27 cellular contexts compared by ENCODE assay signal in genomic region chr15:59278120-59278519, GRCh38.
DNase-seq lines count a peak whose midpoint lies in the region; ATAC-seq and TF ChIP-seq lines count a peak whose summit lies in the region.
"Had no signal": no experiment of that assay in that cellular context is flagged by ENCODE, and none has a peak within 500 bp of the region (broad histone marks: within the 10 kb centered on the region; RNA-seq: fewer than 3 reads in every experiment).

No MANE protein-coding gene starts in this region.

- no peak overlapping the region for H3K4me3 ChIP-seq in PC-3 (ENCODE audit: low read length)
- H3K4me3 ChIP-seq: thoracic aorta, vagina had no signal

- H3K27ac Mint-ChIP-seq in activated T-helper 1 cell treated with anti-CD3 and anti-CD28 coated beads, Interleukin-12 subunit alpha, Interleukin-12 subunit beta, Interleukin-2, Interleukin-4 antibody, amounts not matched to agents 30 ng/mL and 10 ng/mL and 1 ng/mL, durations not matched to agents 14 hours and 24 hours and 36 hours: no peak overlapping the region
- H3K27ac Mint-ChIP-seq: activated B cell treated with CpG ODN at 0.5 μM for 24 hours; activated naive CD4-positive, alpha-beta T cell treated with anti-CD3 and anti-CD28 coated beads, Interleukin-2, amount 50 U/mL, for 24 hours; activated T-helper 17 cell treated with anti-CD3 and anti-CD28 coated beads, Interleukin-2, amount 50 U/mL, for 72 hours; progenitor cell of endocrine pancreas; stimulated activated naive B cell treated with anti-CD40 and anti-IgM and Interleukin-4, amounts not matched to agents 10 μg/mL and 1 μg/mL and 100 μg/mL, for 72 hours had no signal

- H3K9me2 ChIP-seq in PC-3 (replicated peaks; ENCODE audit: low read length): no peaks in the 10 kb centered on the region

- H3K27me3 Mint-ChIP-seq in activated T-helper 1 cell treated with anti-CD3 and anti-CD28 coated beads, Interleukin-12 subunit alpha, Interleukin-12 subunit beta, Interleukin-2, Interleukin-4 antibody, amounts not matched to agents 30 ng/mL and 10 ng/mL and 1 ng/mL, durations not matched to agents 14 hours and 24 hours and 36 hours (ENCODE audit: insufficient read depth): peaks cover 17% of the 10 kb centered on the region
- H3K27me3 Mint-ChIP-seq: activated B cell treated with CpG ODN at 0.5 μM for 24 hours; activated naive CD4-positive, alpha-beta T cell treated with anti-CD3 and anti-CD28 coated beads, Interleukin-2, amount 50 U/mL, for 24 hours; naive B cell; progenitor cell of endocrine pancreas; stimulated activated naive B cell treated with anti-CD40 and anti-IgM and Interleukin-4, amounts not matched to agents 10 μg/mL and 1 μg/mL and 100 μg/mL, for 72 hours had no signal

- peak overlapping the region; percentile 71; the same call in 1 of the 2 replicates for H3K9ac ChIP-seq in PC-3 (ENCODE audit: low read length)

- DNase-seq in PC-3 (peak; percentile 53), caudate nucleus (lab: John Stamatoyannopoulos, UW) (peak in 2 of 61 donors; percentile 11 to 12), foreskin melanocyte (peak; percentile 72), putamen (ENCODE audit: low spot score) (peak; percentile 58), NCI-H1048 (lab: John Stamatoyannopoulos, UW) (no peak), NCI-H82 (lab: John Stamatoyannopoulos, UW) (no peak), cerebellar cortex (ENCODE audit: low spot score) (no peak)
- no peak for DNase-seq in activated T-helper 1 cell treated with anti-CD3 and anti-CD28 coated beads, Interleukin-12 subunit alpha, Interleukin-12 subunit beta, Interleukin-2, Interleukin-4 antibody, amounts not matched to agents 30 ng/mL and 10 ng/mL and 1 ng/mL, durations not matched to agents 14 hours and 24 hours and 36 hours (ENCODE audit: low spot score)
- DNase-seq: activated B cell treated with CpG ODN at 0.5 μM for 24 hours; central memory CD4-positive, alpha-beta T cell; foreskin fibroblast; GOT3; IMR-90; left cardiac atrium; mesendoderm; naive B cell; NCI-H1092; NCI-H187 treated with DMSO at 0.1 percent for 48 hours; NCI-H526; stimulated activated naive B cell treated with anti-CD40 and anti-IgM and Interleukin-4, amounts not matched to agents 10 μg/mL and 1 μg/mL and 100 μg/mL, for 72 hours; T-helper 1 cell had no signal

- no peaks in the 10 kb centered on the region for H3K27me3 ChIP-seq in PC-3 (ENCODE audit: low read length)
- H3K27me3 ChIP-seq: vagina had no signal

- H4K20me1 ChIP-seq in PC-3 (ENCODE audit: low read length): no peaks in the 10 kb centered on the region

- no peaks in the 10 kb centered on the region; the same call in 1 of the 2 replicates for H3K36me3 ChIP-seq in PC-3 (ENCODE audit: low read depth, low read length)
- H3K36me3 ChIP-seq: neutrophil, thoracic aorta, vagina had no signal

- no peaks in the 10 kb centered on the region for H3K9me3 Mint-ChIP-seq in activated T-helper 1 cell treated with anti-CD3 and anti-CD28 coated beads, Interleukin-12 subunit alpha, Interleukin-12 subunit beta, Interleukin-2, Interleukin-4 antibody, amounts not matched to agents 30 ng/mL and 10 ng/mL and 1 ng/mL, durations not matched to agents 14 hours and 24 hours and 36 hours
- H3K9me3 Mint-ChIP-seq: activated B cell treated with CpG ODN at 0.5 μM for 24 hours; activated naive CD4-positive, alpha-beta T cell treated with anti-CD3 and anti-CD28 coated beads, Interleukin-2, amount 50 U/mL, for 24 hours; activated T-helper 17 cell treated with anti-CD3 and anti-CD28 coated beads, Interleukin-2, amount 50 U/mL, for 72 hours; naive B cell; stimulated activated naive B cell treated with anti-CD40 and anti-IgM and Interleukin-4, amounts not matched to agents 10 μg/mL and 1 μg/mL and 100 μg/mL, for 72 hours had no signal

- peaks cover 80% of the 10 kb centered on the region for H3K4me1 ChIP-seq in PC-3 (ENCODE audit: insufficient read depth, low read length)

- CTCF ChIA-PET in PC-3 (lab: Charles Lee): no interaction called here

- H3K27ac ChIP-seq in PC-3 (ENCODE audit: low read length): peak overlapping the region; percentile 97
- peak overlapping the region; percentile 14 for H3K27ac ChIP-seq in caudate nucleus (ENCODE audit: low read depth, low read length)
- H3K27ac ChIP-seq: neutrophil, thoracic aorta, vagina had no signal

- intact Hi-C loops in PC-3 (cut with micrococcal nuclease): no loop called here
- intact Hi-C loops in activated T-helper 1 cell treated with anti-CD3 and anti-CD28 coated beads, Interleukin-12 subunit alpha, Interleukin-12 subunit beta, Interleukin-2, Interleukin-4 antibody, amounts not matched to agents 30 ng/mL and 10 ng/mL and 1 ng/mL, durations not matched to agents 14 hours and 24 hours and 36 hours (cut with micrococcal nuclease): no loop called here

- H3K4me3 Mint-ChIP-seq in activated T-helper 1 cell treated with anti-CD3 and anti-CD28 coated beads, Interleukin-12 subunit alpha, Interleukin-12 subunit beta, Interleukin-2, Interleukin-4 antibody, amounts not matched to agents 30 ng/mL and 10 ng/mL and 1 ng/mL, durations not matched to agents 14 hours and 24 hours and 36 hours: no peak overlapping the region
- H3K4me3 Mint-ChIP-seq: activated B cell treated with CpG ODN at 0.5 μM for 24 hours; activated naive CD4-positive, alpha-beta T cell treated with anti-CD3 and anti-CD28 coated beads, Interleukin-2, amount 50 U/mL, for 24 hours; activated T-helper 17 cell treated with anti-CD3 and anti-CD28 coated beads, Interleukin-2, amount 50 U/mL, for 72 hours; naive B cell; stimulated activated naive B cell treated with anti-CD40 and anti-IgM and Interleukin-4, amounts not matched to agents 10 μg/mL and 1 μg/mL and 100 μg/mL, for 72 hours had no signal

- peaks cover 4% of the 10 kb centered on the region for H3K36me3 Mint-ChIP-seq in activated T-helper 1 cell treated with anti-CD3 and anti-CD28 coated beads, Interleukin-12 subunit alpha, Interleukin-12 subunit beta, Interleukin-2, Interleukin-4 antibody, amounts not matched to agents 30 ng/mL and 10 ng/mL and 1 ng/mL, durations not matched to agents 14 hours and 24 hours and 36 hours (ENCODE audit: low read depth)
- H3K36me3 Mint-ChIP-seq: activated naive CD4-positive, alpha-beta T cell treated with anti-CD3 and anti-CD28 coated beads, Interleukin-2, amount 50 U/mL, for 24 hours had no signal

- no peak for TF ChIP-seq CTCF in PC-3 (conservative IDR thresholded peaks at IDR 0.05; ENCODE audit: low read depth, low read length)

- no TSS peak for BruUV-seq in PC-3 (replicated peaks; lab: Mats Ljungman, UMichigan)

- peaks cover 58% of the 10 kb centered on the region for H3K4me1 Mint-ChIP-seq in activated T-helper 1 cell treated with anti-CD3 and anti-CD28 coated beads, Interleukin-12 subunit alpha, Interleukin-12 subunit beta, Interleukin-2, Interleukin-4 antibody, amounts not matched to agents 30 ng/mL and 10 ng/mL and 1 ng/mL, durations not matched to agents 14 hours and 24 hours and 36 hours (ENCODE audit: low read depth)
- H3K4me1 Mint-ChIP-seq: activated T-helper 17 cell treated with anti-CD3 and anti-CD28 coated beads, Interleukin-2, amount 50 U/mL, for 72 hours had no signal

- peaks cover 88% of the 10 kb centered on the region for H3K79me2 ChIP-seq in PC-3 (ENCODE audit: low read length)

- no peak overlapping the region for H2AFZ ChIP-seq in PC-3 (ENCODE audit: low read length)

- H3K9me3 ChIP-seq in PC-3 (ENCODE audit: low read length): no peaks in the 10 kb centered on the region
- H3K9me3 ChIP-seq: neutrophil, thoracic aorta, vagina had no signal

- H3K4me2 ChIP-seq in PC-3 (ENCODE audit: low read length): peak overlapping the region; percentile 58

- peaks cover 1% of the 10 kb centered on the region for H3F3A ChIP-seq in PC-3 (ENCODE audit: low read length, unreplicated experiment)

- POLR2A ChIA-PET in PC-3 (lab: Charles Lee; ENCODE audit: unreplicated experiment): interaction anchor here (1.0 kb wide), 1 partner anchor 95 kb away, joined by 3 read pairs; no protein-coding TSS in a partner anchor

- no peak; the same call in 1 of the 2 replicates for ATAC-seq in PC-3
- ATAC-seq: activated T-helper 17 cell treated with anti-CD3 and anti-CD28 coated beads, Interleukin-2, amount 50 U/mL, for 72 hours; left cardiac atrium; stimulated activated naive B cell treated with anti-CD40 and anti-IgM and Interleukin-4, amounts not matched to agents 10 μg/mL and 1 μg/mL and 100 μg/mL, for 72 hours had no signal

Comparison
In these comparisons a context has a peak if more than half of its experiments do, and no peak if none do; other contexts are left out.
1. DNase-seq: peak in PC-3 (single experiment), foreskin melanocyte (single experiment) and putamen (single experiment); none in activated T-helper 1 cell treated with anti-CD3 and anti-CD28 coated beads, Interleukin-12 subunit alpha, Interleukin-12 subunit beta, Interleukin-2, Interleukin-4 antibody, amounts not matched to agents 30 ng/mL and 10 ng/mL and 1 ng/mL, durations not matched to agents 14 hours and 24 hours and 36 hours (single experiment), NCI-H1048 (single experiment), NCI-H82 (single experiment) and cerebellar cortex (single experiment).